In genomic region chr6:41453232-41453631, GRCh38 we compare ENCODE assay signal across 35 cellular contexts.
"Had no signal": no experiment of that assay in that cellular context is flagged by ENCODE, and none has a peak within 500 bp of the region (broad histone marks: within the 10 kb centered on the region; RNA-seq: fewer than 3 reads in every experiment).

No MANE protein-coding gene starts in this region.

- DNase-seq: activated CD4-positive, alpha-beta T cell treated with anti-CD3 and anti-CD28 coated beads, Interleukin-2, amount 10 ng/mL, durations not matched to agents 24 days and 14 days; activated CD4-positive, alpha-beta T cell treated with anti-CD3 and anti-CD28 coated beads, Interleukin-2, amount 50 U/mL, for 4 hours; activated CD8-positive, alpha-beta T cell treated with anti-CD3 and anti-CD28 coated beads for 36 hours; activated effector memory CD4-positive, alpha-beta T cell treated with anti-CD3 and anti-CD28 coated beads, Interleukin-2, amount 50 U/mL, for 16 hours; activated naive CD4-positive, alpha-beta T cell; activated naive CD4-positive, alpha-beta T cell treated with anti-CD3 and anti-CD28 coated beads, Interleukin-2, amount 50 U/mL, for 16 hours; activated naive CD8-positive, alpha-beta T cell treated with anti-CD3 and anti-CD28 coated beads for 36 hours; activated T-cell treated with anti-CD3 and anti-CD28 coated beads, Interleukin-2, amount 50 U/mL, for 1 hour; activated T-cell treated with anti-CD3 and anti-CD28 coated beads, Interleukin-2, amount 50 U/mL, for 72 hours; adrenal gland; body of pancreas; central memory CD4-positive, alpha-beta T cell; Kasumi-1; KG1; MG63; NCI-H1048; NCI-H1105 treated with DMSO at 0.1 percent for 48 hours; NCI-H1436; NCI-H1694; NCI-H1930; NCI-H2081 treated with DMSO at 0.1 percent for 48 hours; NCI-H226; NCI-H446 treated with DMSO at 0.1 percent for 48 hours; NCI-H524; NCI-H69; NCI-H82; NK-92 treated with Interleukin-12 subunit alpha and Interleukin-12 subunit beta, amount 100 ng/mL, for 24 hours; PC-3; Peyer's patch; RPMI8226; SHP77 treated with DMSO at 0.1 percent for 48 hours; SK-N-SH had no signal

- H3K27ac ChIP-seq: adrenal gland, body of pancreas, breast epithelium, Peyer's patch, SJSA1 had no signal

- H3K36me3 ChIP-seq: adrenal gland, breast epithelium, MG63, Peyer's patch, SJSA1 had no signal

- H3K27me3 ChIP-seq: adrenal gland, body of pancreas, breast epithelium, MG63, Peyer's patch, SJSA1 had no signal

- H3K4me2 ChIP-seq: SK-N-SH had no signal

- ATAC-seq: activated CD8-positive, alpha-beta T cell treated with anti-CD3 and anti-CD28 coated beads for 36 hours; activated T-cell treated with anti-CD3 and anti-CD28 coated beads, Interleukin-2, amount 50 U/mL, for 72 hours; activated T-helper 17 cell treated with anti-CD3 and anti-CD28 coated beads, Interleukin-2, amount 50 U/mL, for 72 hours; body of pancreas; PC-3 had no signal

- H3K9me3 ChIP-seq: adrenal gland, body of pancreas, breast epithelium, MG63, Peyer's patch, SJSA1, SK-N-SH had no signal

- H3K4me3 ChIP-seq: adrenal gland, body of pancreas, breast epithelium, MG63, Peyer's patch, SJSA1 had no signal
